ENCODE assay signal across 16 cellular contexts in the genomic region with DNA sequence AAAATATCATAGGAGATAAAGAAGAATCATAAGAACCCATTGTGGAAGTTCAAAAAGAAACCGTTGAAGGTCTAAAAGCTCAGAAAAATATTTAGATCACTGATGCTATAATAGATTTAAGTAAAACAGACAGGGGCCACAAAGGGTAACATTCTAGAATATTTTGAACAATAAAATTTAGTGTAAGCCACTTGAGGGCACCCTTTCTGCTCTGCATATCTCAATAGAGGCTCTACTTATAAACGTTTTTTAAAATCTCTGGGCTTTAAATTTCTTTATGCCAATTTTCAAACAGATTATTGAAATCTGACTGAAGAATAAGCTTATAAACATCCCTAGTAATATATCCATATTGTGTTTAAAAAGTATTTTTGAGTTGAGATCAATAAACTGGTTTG. TPM values are rescaled to one million over a fixed set of nuclear protein-coding genes. Genes with fewer than 3 reads are reported as not detected.
DNase-seq lines count a peak whose midpoint lies in the region; ATAC-seq, FAIRE-seq and TF ChIP-seq lines count a peak whose summit lies in the region.
"Had no signal": no experiment of that assay in that cellular context is flagged by ENCODE, and none has a peak within 500 bp of the region (broad histone marks: within the 10 kb centered on the region; RNA-seq: fewer than 3 reads in every experiment).

No MANE protein-coding gene starts in this region.

- BruUV-seq in PC-3 (replicated peaks; lab: Mats Ljungman, UMichigan) (no TSS peak), K562 (replicated peaks; lab: Mats Ljungman, UMichigan) (no TSS peak)

- H3K9me1 ChIP-seq in K562 (ENCODE audit: control insufficient read depth, insufficient read depth, low read length), result no peaks in the 10 kb centered on the region

- no peak for FAIRE-seq in K562 (lab: Jason Lieb, UNC)
- FAIRE-seq: H1, TTC549 had no signal

- in situ Hi-C loops in K562 (cut with MboI), result loop anchor here (5.0 kb wide), 1 partner anchor 189 kb away; no protein-coding TSS in a partner anchor

- H3K9ac ChIP-seq in PC-3 (ENCODE audit: low read length), result no peak overlapping the region
- H3K9ac ChIP-seq in K562 (ENCODE audit: insufficient read depth in 1 of 2, low read depth in 2 of 2, low read length in 2 of 2), result no peak overlapping the region

- intact Hi-C loops in Right ventricle myocardium inferior (cut with DNase I) (loop anchor here (5.0 kb wide), 1 partner anchor 104 kb away; the partner anchor contains the start of gene IL18R1), PC-3 (cut with micrococcal nuclease) (loop anchor here (1.0 kb wide), 3 partner anchors 102 to 196 kb away; partner anchors contain the start of gene IL18R1), K562 (cut with micrococcal nuclease) (loop anchor here (5.0 kb wide), 1 partner anchor 194 kb away; no protein-coding TSS in a partner anchor)

- H3K27me3 ChIP-seq in cardiac muscle cell, result peaks cover 34% of the 10 kb centered on the region
- H3K27me3 ChIP-seq in PC-3 (ENCODE audit: low read length), result no peaks in the 10 kb centered on the region
- no peaks in the 10 kb centered on the region for H3K27me3 ChIP-seq in K562 (ENCODE audit: control insufficient read depth in 2 of 2, insufficient read depth in 2 of 2, low read length in 2 of 2)
- H3K27me3 ChIP-seq: uterus had no signal

- peak overlapping the region; percentile 63 to 75 for H3K4me3 Mint-ChIP-seq in stimulated activated naive CD8-positive, alpha-beta T cell treated with anti-CD3 and anti-CD28 coated beads, Interleukin-15, amount 100 ng/mL, for 72 hours
- H3K4me3 Mint-ChIP-seq: nephron progenitor cell had no signal

- H3K79me2 ChIP-seq in PC-3 (ENCODE audit: low read length) (no peaks in the 10 kb centered on the region), K562 (ENCODE audit: control insufficient read depth, insufficient read depth, low read length) (no peaks in the 10 kb centered on the region)

- H3K9me2 ChIP-seq in PC-3 (replicated peaks; ENCODE audit: low read length), result no peaks in the 10 kb centered on the region

- no peak for ATAC-seq in Right ventricle myocardium inferior
- no peak for ATAC-seq in PC-3
- no peak for ATAC-seq in K562
- no peak for ATAC-seq in stimulated activated naive CD8-positive, alpha-beta T cell treated with anti-CD3 and anti-CD28 coated beads, Interleukin-15, amount 100 ng/mL, for 72 hours

- H3K4me3 ChIP-seq in cardiac muscle cell (no peak overlapping the region), PC-3 (ENCODE audit: low read length) (no peak overlapping the region), K562 (no peak overlapping the region)
- H3K4me3 ChIP-seq: smooth muscle cell, uterus had no signal

- H4K20me1 ChIP-seq in PC-3 (ENCODE audit: low read length) (no peaks in the 10 kb centered on the region), K562 (replicated peaks; ENCODE audit: control insufficient read depth, insufficient read depth, low read length) (no peaks in the 10 kb centered on the region)

- H3K4me2 ChIP-seq in PC-3 (ENCODE audit: low read length) (no peak overlapping the region), K562 (ENCODE audit: insufficient read depth, low read length) (no peak overlapping the region)
- H3K4me2 ChIP-seq: smooth muscle cell had no signal

- DNase-seq in cardiac muscle cell (ENCODE audit: low read depth in 1 of 2, low spot score in 1 of 2) (peak in 1 of 2 donors; percentile 65), Right ventricle myocardium inferior (ENCODE audit: missing footprints) (no peak), PC-3 (peak; percentile 55), K562 (ENCODE audit: extremely low read depth in 1 of 4, low spot score in 3 of 4) (no peak), H4 (ENCODE audit: low spot score) (no peak), NCI-H524 treated with DMSO at 0.1 percent for 48 hours (lab: John Stamatoyannopoulos, UW) (no peak), SKM-1 (lab: John Stamatoyannopoulos, UW; ENCODE audit: unreplicated experiment) (no peak)
- no peak for DNase-seq in stimulated activated naive CD8-positive, alpha-beta T cell treated with anti-CD3 and anti-CD28 coated beads, Interleukin-15, amount 100 ng/mL, for 72 hours
- DNase-seq: activated effector memory CD4-positive, alpha-beta T cell treated with anti-CD3 and anti-CD28 coated beads, Interleukin-2, amount 50 U/mL, for 16 hours; NCI-H2081 treated with DMSO at 0.1 percent for 48 hours; nephron progenitor cell; uterus had no signal

- H3F3A ChIP-seq in PC-3 (ENCODE audit: low read length, unreplicated experiment), result no peaks in the 10 kb centered on the region

- peaks cover 14% of the 10 kb centered on the region for H3K27me3 Mint-ChIP-seq in stimulated activated naive CD8-positive, alpha-beta T cell treated with anti-CD3 and anti-CD28 coated beads, Interleukin-15, amount 100 ng/mL, for 72 hours

- H3K27ac ChIP-seq in cardiac muscle cell, result no peak overlapping the region
- no peak overlapping the region for H3K27ac ChIP-seq in PC-3 (ENCODE audit: low read length)
- no peak overlapping the region for H3K27ac ChIP-seq in K562 (ENCODE audit: extremely low read depth, low read depth, low read length)
- H3K27ac ChIP-seq: uterus had no signal

- H2AFZ ChIP-seq in PC-3 (ENCODE audit: low read length) (no peak overlapping the region), K562 (ENCODE audit: low read depth, low read length) (no peak overlapping the region)

- 0% methylated on average over 2 of the region's 2 CpGs for WGBS in K562 (ENCODE audit: insufficient coverage, low coverage, missing lambda C conversion rate)

- TF ChIP-seq EP300 in K562 (IDR thresholded peaks at IDR 0.05; ENCODE audit: low read length), result no peak

- TF ChIP-seq RAD21 in K562 (CRISPR knock-in tag; conservative IDR thresholded peaks at IDR 0.05 in 1 of 2, IDR thresholded peaks at IDR 0.05 in 1 of 2), result peak; percentile 58 to 65

- POLR2A ChIA-PET in PC-3 (lab: Charles Lee; ENCODE audit: unreplicated experiment), result no interaction called here
- POLR2A ChIA-PET in K562 (lab: Yijun Ruan, JAX), result interaction anchor here (0.6 kb wide), 1 partner anchor 1002 kb away, joined by 3 read pairs; no protein-coding TSS in a partner anchor

- peaks cover 6 to 13% of the 10 kb centered on the region in 2 donors for H3K9me3 Mint-ChIP-seq in stimulated activated naive CD8-positive, alpha-beta T cell treated with anti-CD3 and anti-CD28 coated beads, Interleukin-15, amount 100 ng/mL, for 72 hours
- H3K9me3 Mint-ChIP-seq: CD4-positive, CD25-positive, alpha-beta regulatory T cell had no signal

- H3K4me1 ChIP-seq in cardiac muscle cell (ENCODE audit: low read depth), result no peaks in the 10 kb centered on the region
- peaks cover 15% of the 10 kb centered on the region for H3K4me1 ChIP-seq in PC-3 (ENCODE audit: insufficient read depth, low read length)
- peaks cover 0 to 6% of the 10 kb centered on the region in 2 experiments; a peak in 2 of 5 replicates for H3K4me1 ChIP-seq in K562 (replicated peaks in 1 of 2; ENCODE audit: control insufficient read depth in 2 of 2, insufficient read depth in 2 of 2, low read length in 2 of 2)
- H3K4me1 ChIP-seq: uterus had no signal

- peak overlapping the region; percentile 89 to 98 for H3K27ac Mint-ChIP-seq in stimulated activated naive CD8-positive, alpha-beta T cell treated with anti-CD3 and anti-CD28 coated beads, Interleukin-15, amount 100 ng/mL, for 72 hours
- H3K27ac Mint-ChIP-seq: nephron progenitor cell had no signal

- CTCF ChIA-PET in PC-3 (lab: Charles Lee) (interaction anchor here (0.5 to 1.7 kb wide), 2 partner anchors 83 to 104 kb away, joined by 3 to 6 read pairs; no protein-coding TSS in a partner anchor), K562 (lab: Yijun Ruan, JAX; ENCODE audit: low intra/inter-chr PET ratio) (interaction anchor here (0.7 kb wide), 1 partner anchor 196 kb away, joined by 4 read pairs; no protein-coding TSS in a partner anchor)

- no peaks in the 10 kb centered on the region for H3K9me3 ChIP-seq in cardiac muscle cell (ENCODE audit: low read depth)
- no peaks in the 10 kb centered on the region for H3K9me3 ChIP-seq in PC-3 (ENCODE audit: low read length)
- no peaks in the 10 kb centered on the region for H3K9me3 ChIP-seq in K562 (replicated peaks; ENCODE audit: control insufficient read depth, insufficient read depth, low read depth, low read length)
- H3K9me3 ChIP-seq: uterus had no signal

- peak; percentile 35 for TF ChIP-seq CTCF in cardiac muscle cell (IDR thresholded peaks at IDR 0.05; ENCODE audit: low read depth, low read length)
- peak; percentile 67 for TF ChIP-seq CTCF in PC-3 (conservative IDR thresholded peaks at IDR 0.05; ENCODE audit: low read depth, low read length)
- TF ChIP-seq CTCF in K562 (IDR thresholded peaks at IDR 0.05 in 2 of 3, conservative IDR thresholded peaks at IDR 0.05 in 1 of 3; ENCODE audit: insufficient read depth in 2 of 3, low read depth in 1 of 3, low read length in 3 of 3), result peak in 1 of 3 experiments; percentile 40; a peak in 2 of 6 replicates

- no peak for TF ChIP-seq POLR2A in K562 (conservative IDR thresholded peaks at IDR 0.05)

- H3K36me3 ChIP-seq in cardiac muscle cell (no peaks in the 10 kb centered on the region), PC-3 (ENCODE audit: low read depth, low read length) (no peaks in the 10 kb centered on the region), K562 (ENCODE audit: control insufficient read depth, insufficient read depth, low read length) (no peaks in the 10 kb centered on the region)
- H3K36me3 ChIP-seq: uterus had no signal

- peaks cover 68% of the 10 kb centered on the region for H3K4me1 Mint-ChIP-seq in stimulated activated naive CD8-positive, alpha-beta T cell treated with anti-CD3 and anti-CD28 coated beads, Interleukin-15, amount 100 ng/mL, for 72 hours

RNA-seq across cellular contexts. Expression of gene IL1RL1, which starts 57.6 kb away (rescaled TPM):
- total RNA-seq in cardiac muscle cell, result not detected in 2 replicates
- not detected in 2 replicates for polyA plus RNA-seq in cardiac muscle cell
- 1.7 TPM for total RNA-seq in Right ventricle myocardium inferior
- 4.9 and 5.7 TPM in 2 replicates for total RNA-seq in PC-3 (2014; rRNA removed)
- total RNA-seq in K562 (2011; cell fraction: chromatin; rRNA removed; ENCODE audit: low replicate concordance), result 0.18 TPM in 1 of 2 replicates, not detected in the other
- total RNA-seq in K562 (2011; cell fraction: nucleolus; rRNA removed), result not detected in 2 replicates
- total RNA-seq in K562 (2011; cell fraction: nucleoplasm; rRNA removed), result not detected in 2 replicates
- 0.45 and 0.59 TPM in 2 replicates for total RNA-seq in K562 (2014; rRNA removed)
- total RNA-seq in K562 (2014; rRNA removed; fragmentation: Illumina TruSeq; extraction: Trizol), result 0.73 and 1.0 TPM in 2 replicates
- 2.6 and 3.3 TPM in 2 replicates for total RNA-seq in K562 (2015; rRNA removed; fragmentation: Illumina TruSeq; extraction: Trizol)
- 0.44 and 1.0 TPM in 2 replicates for total RNA-seq in K562 (2021)
- 0.05 and 0.06 TPM in 2 replicates for polyA plus RNA-seq in K562 (2011; rRNA removed)
- 0.03 TPM in 1 of 2 replicates, not detected in the other for polyA plus RNA-seq in K562 (2011; cell fraction: cytosol; rRNA removed)
- 0.27 TPM in 1 of 2 replicates, not detected in the other for polyA plus RNA-seq in K562 (2011; cell fraction: nucleus; rRNA removed)
- polyA plus RNA-seq in K562 (2012), result 4.3 and 5.8 TPM in 2 replicates
- polyA plus RNA-seq in K562 (2014; fragmentation: Illumina TruSeq; extraction: Trizol), result 0.72 and 1.2 TPM in 2 replicates
- under 1 TPM; 0.42 to 0.59 TPM for polyA plus RNA-seq in K562 (2014; fragmentation: Nextera tagmentation; extraction: Ambion mirVana)
- polyA plus RNA-seq in K562 (2014; rRNA removed), result 0.66 and 0.81 TPM in 2 replicates
- 0.18 TPM in 1 of 2 replicates, not detected in the other for polyA minus RNA-seq in K562 (2011; rRNA and poly(A)+ RNA removed)
- polyA minus RNA-seq in K562 (2011; cell fraction: cytosol; rRNA and poly(A)+ RNA removed), result not detected in 2 replicates
- 0.13 TPM in 1 of 2 replicates, not detected in the other for polyA minus RNA-seq in K562 (2011; cell fraction: nucleus; rRNA and poly(A)+ RNA removed)
- not detected in 2 replicates for total RNA-seq in H4 (2014; rRNA removed; shearing (Covaris generic))
- total RNA-seq: H1 had no signal
- polyA plus RNA-seq: CD4-positive, CD25-positive, alpha-beta regulatory T cell; H1 had no signal
